In the genomic region with DNA sequence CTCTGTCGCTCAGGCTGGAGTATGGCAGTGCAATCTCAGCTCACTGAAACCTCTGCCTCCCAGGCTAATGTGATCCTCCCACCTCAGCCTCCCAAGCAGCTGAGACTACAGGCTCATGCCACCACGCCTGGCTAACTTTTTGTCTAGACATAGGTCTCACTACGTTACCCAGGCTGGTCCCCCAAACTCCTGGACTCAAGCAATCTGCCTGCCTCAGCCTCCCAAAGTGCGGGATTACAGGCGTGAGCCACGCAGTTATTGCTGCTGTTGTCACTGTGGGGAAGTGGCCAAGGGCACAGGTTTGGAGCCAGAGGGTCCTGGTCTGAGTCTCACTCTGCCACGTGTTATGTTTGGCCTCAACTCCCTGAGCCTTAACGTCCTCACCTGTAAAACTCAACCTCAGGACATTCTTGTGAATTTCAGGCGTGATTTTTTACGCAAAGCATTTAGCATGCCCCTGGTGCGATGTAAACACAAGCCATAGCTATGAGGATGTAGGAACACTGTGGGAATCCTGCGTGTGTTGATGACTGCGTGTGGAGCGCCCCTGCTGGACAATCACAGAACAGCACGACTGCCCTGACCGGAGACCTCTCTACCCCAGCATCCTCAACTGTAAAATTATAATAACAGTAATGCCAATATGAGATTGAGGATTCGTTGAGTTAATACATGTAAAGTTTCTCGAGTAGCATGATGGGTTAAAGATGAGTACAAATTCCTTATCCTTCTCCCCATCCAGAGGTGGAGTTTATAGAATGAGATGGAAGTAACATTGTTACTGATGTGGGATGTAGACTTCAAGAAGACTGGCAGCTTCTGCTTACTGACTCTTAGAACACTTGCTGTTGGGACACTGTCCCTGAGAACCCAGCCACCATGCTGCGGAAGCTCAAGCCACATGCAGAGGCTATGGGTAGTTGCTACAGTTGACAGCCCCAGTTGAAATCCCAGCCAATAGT, we compare ENCODE assay signal across 8 cellular contexts. TPM values are rescaled to one million over a fixed set of nuclear protein-coding genes. Genes with fewer than 3 reads are reported as not detected.
DNase-seq lines count a peak whose midpoint lies in the region; ATAC-seq and TF ChIP-seq lines count a peak whose summit lies in the region.

No MANE protein-coding gene starts in this region.

- H3K27ac ChIP-seq in OCI-LY3 (ENCODE audit: low read length) (no peak overlapping the region), prostate gland (no peak overlapping the region)

- intact Hi-C loops in prostate gland (cut with DNase I): no loop called here

- no peak for TF ChIP-seq POLR2A in prostate gland (IDR thresholded peaks at IDR 0.05)

- H3K9ac ChIP-seq in OCI-LY3 (ENCODE audit: low read length): no peak overlapping the region

- peak; percentile 97 for TF ChIP-seq CTCF in GM12873 (IDR thresholded peaks at IDR 0.05; ENCODE audit: insufficient read depth, low read depth, low read length, missing control alignments)
- TF ChIP-seq CTCF in OCI-LY3 (IDR thresholded peaks at IDR 0.05; ENCODE audit: low read depth, low read length): peak; percentile 96
- peak; percentile 92 for TF ChIP-seq CTCF in fibroblast of the aortic adventitia (IDR thresholded peaks at IDR 0.05; ENCODE audit: insufficient read depth, low read length)
- peak; percentile 35 to 70 (median 42) for TF ChIP-seq CTCF in prostate gland (IDR thresholded peaks at IDR 0.05)

- 0 out of 2 replicates have a peak overlapping the region, but pooled peaks have one; percentile 42 for H2AFZ ChIP-seq in OCI-LY3 (ENCODE audit: low read depth, low read length)

- H3K9me3 ChIP-seq in OCI-LY3 (ENCODE audit: insufficient read depth, low read length): no peaks in the 10 kb centered on the region
- H3K9me3 ChIP-seq in prostate gland: no peaks in the 10 kb centered on the region

- no peaks in the 10 kb centered on the region for H3K79me2 ChIP-seq in OCI-LY3 (ENCODE audit: low read length)

- no peaks in the 10 kb centered on the region for H4K20me1 ChIP-seq in OCI-LY3 (ENCODE audit: insufficient read depth, low read length)

- WGBS in prostate gland: 41% methylated on average over 19 of the region's 19 CpGs

- peak; percentile 75 to 78 for DNase-seq in activated T-cell treated with anti-CD3 and anti-CD28 coated beads, Interleukin-2, amount 50 U/mL, for 48 hours
- DNase-seq in fibroblast of the aortic adventitia (ENCODE audit: low read depth) (peak; percentile 45), prostate gland (ENCODE audit: low spot score) (no peak), NCI-H1105 treated with DMSO at 0.1 percent for 48 hours (lab: John Stamatoyannopoulos, UW) (no peak)

- H3K36me3 ChIP-seq in OCI-LY3 (replicated peaks; ENCODE audit: low read depth, low read length) (no peaks in the 10 kb centered on the region), prostate gland (no peaks in the 10 kb centered on the region)

- H3K4me1 ChIP-seq in OCI-LY3 (ENCODE audit: low read length) (peaks cover 8% of the 10 kb centered on the region; the same call in 1 of the 2 replicates), prostate gland (replicated peaks) (no peaks in the 10 kb centered on the region)

- no peaks in the 10 kb centered on the region for H3K27me3 ChIP-seq in OCI-LY3 (ENCODE audit: low read depth, low read length)
- H3K27me3 ChIP-seq in prostate gland (replicated peaks; ENCODE audit: insufficient read depth): no peaks in the 10 kb centered on the region

- H3K4me3 ChIP-seq in OCI-LY3 (ENCODE audit: low read length): no peak overlapping the region
- H3K4me3 ChIP-seq in fibroblast of the aortic adventitia (ENCODE audit: low read depth, low read length): no peak overlapping the region
- no peak overlapping the region for H3K4me3 ChIP-seq in prostate gland

- ATAC-seq in HG03139 (IDR thresholded peaks at IDR 0.05; ENCODE audit: unreplicated experiment) (no peak), GM19397 (IDR thresholded peaks at IDR 0.05; ENCODE audit: unreplicated experiment) (no peak)

- 0 out of 2 replicates have a peak overlapping the region, but pooled peaks have one; percentile 31 for H3K4me2 ChIP-seq in OCI-LY3 (ENCODE audit: low read length)

RNA-seq across cellular contexts. Expression of a gene that starts 41.8 kb away (rescaled TPM):
- total RNA-seq in fibroblast of the aortic adventitia (ENCODE audit: low replicate concordance) (1.6 and 6.3 TPM in 2 replicates), prostate gland (1 to 10 TPM in 1 of 2 donors, under 1 TPM in 1; 0.96 to 3.1 TPM)

Comparison
In these comparisons a context has a peak if more than half of its experiments do, and no peak if none do; other contexts are left out.
1. CTCF ChIP-seq: peak in every context shown above with its lines; median percentile 97 in GM12873; 96 in OCI-LY3; 92 in fibroblast of the aortic adventitia; 42 in prostate gland.
2. DNase-seq: peak in activated T-cell treated with anti-CD3 and anti-CD28 coated beads, Interleukin-2, amount 50 U/mL, for 48 hours (2 of 2) and fibroblast of the aortic adventitia (single experiment); none in prostate gland (single experiment) and NCI-H1105 treated with DMSO at 0.1 percent for 48 hours (single experiment).